8 cellular contexts compared by ENCODE assay signal in the genomic region with DNA sequence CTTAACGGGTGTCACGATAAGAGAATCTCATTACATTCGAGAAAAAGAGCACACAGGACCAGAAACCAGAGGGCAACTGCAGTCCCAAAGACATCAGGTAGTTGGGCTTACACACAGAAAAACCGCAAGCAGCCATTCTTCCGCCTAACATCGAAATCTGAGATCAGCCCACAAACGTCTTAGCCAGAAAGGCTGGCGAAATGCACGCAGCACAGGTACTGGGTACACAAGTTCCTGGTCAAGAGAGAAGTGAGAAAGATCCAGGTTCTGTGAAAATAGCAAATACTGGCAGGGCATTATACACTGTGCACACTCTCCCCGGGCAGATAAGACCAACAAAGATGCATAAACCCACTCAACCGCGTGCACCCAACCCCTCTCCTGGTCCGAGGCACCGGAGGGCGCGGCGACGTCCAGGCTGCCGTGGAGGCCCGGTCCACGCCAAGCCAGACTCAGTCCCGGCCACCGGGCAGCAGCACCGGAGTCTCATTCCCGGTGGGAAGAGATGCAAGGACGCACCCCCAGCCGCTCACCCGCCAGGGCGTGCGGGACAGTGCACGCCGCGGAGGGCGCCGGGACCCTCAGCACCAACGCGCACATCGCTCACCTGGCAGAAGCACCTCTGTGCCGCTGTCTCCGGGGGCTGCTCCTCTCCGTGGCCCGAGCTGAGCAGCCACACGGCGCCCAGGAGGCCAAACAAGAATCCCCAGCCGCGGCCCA. TPM values are rescaled to one million over a fixed set of nuclear protein-coding genes. Genes with fewer than 3 reads are reported as not detected.
A peak's percentile ranks its signal among the peaks of the same experiment; 100 is the strongest.
DNase-seq lines count a peak whose midpoint lies in the region; ATAC-seq and TF ChIP-seq lines count a peak whose summit lies in the region.

No MANE protein-coding gene starts in this region.

- no peaks in the 10 kb centered on the region for H3K9me3 Mint-ChIP-seq in activated CD4-positive, alpha-beta memory T cell treated with anti-CD3 and anti-CD28 coated beads for 36 hours
- no peaks in the 10 kb centered on the region for H3K9me3 Mint-ChIP-seq in endothelial cell (ENCODE audit: unreplicated experiment)
- no peaks in the 10 kb centered on the region for H3K9me3 Mint-ChIP-seq in stimulated activated effector memory CD8-positive, alpha-beta T cell treated with anti-CD3 and anti-CD28 coated beads, Interleukin-12 subunit alpha, Interleukin-12 subunit beta, amount 100 ng/mL, for 72 hours

- peak; percentile 55 for ATAC-seq in GM18868 (IDR thresholded peaks at IDR 0.05; ENCODE audit: unreplicated experiment)
- ATAC-seq in HG03095 (IDR thresholded peaks at IDR 0.05; ENCODE audit: unreplicated experiment), result peak; percentile 52
- peak; percentile 68 for ATAC-seq in stimulated activated effector memory CD8-positive, alpha-beta T cell treated with anti-CD3 and anti-CD28 coated beads, Interleukin-12 subunit alpha, Interleukin-12 subunit beta, amount 100 ng/mL, for 72 hours

- H3K4me1 Mint-ChIP-seq in activated CD4-positive, alpha-beta memory T cell treated with anti-CD3 and anti-CD28 coated beads for 36 hours (ENCODE audit: low read depth), result peaks cover 39% of the 10 kb centered on the region
- H3K4me1 Mint-ChIP-seq in endothelial cell (ENCODE audit: unreplicated experiment), result peaks cover 7% of the 10 kb centered on the region
- peaks cover 37% of the 10 kb centered on the region for H3K4me1 Mint-ChIP-seq in stimulated activated effector memory CD8-positive, alpha-beta T cell treated with anti-CD3 and anti-CD28 coated beads, Interleukin-12 subunit alpha, Interleukin-12 subunit beta, amount 100 ng/mL, for 72 hours

- H3K27me3 ChIP-seq in mucosa of stomach (ENCODE audit: control insufficient read depth, insufficient read depth, low read length), result no peaks in the 10 kb centered on the region

- H3K36me3 ChIP-seq in mucosa of stomach (ENCODE audit: control insufficient read depth, insufficient read depth, low read length), result no peaks in the 10 kb centered on the region

- peak; percentile 30 for DNase-seq in AG10803 (ENCODE audit: low read depth)
- DNase-seq in NCI-H69 (lab: John Stamatoyannopoulos, UW), result peak; percentile 76
- peak; percentile 79 for DNase-seq in activated CD4-positive, alpha-beta memory T cell treated with anti-CD3 and anti-CD28 coated beads for 36 hours
- DNase-seq in endothelial cell (ENCODE audit: low spot score), result peak; percentile 21
- peak; percentile 27 to 76 for DNase-seq in stimulated activated effector memory CD8-positive, alpha-beta T cell treated with anti-CD3 and anti-CD28 coated beads, Interleukin-12 subunit alpha, Interleukin-12 subunit beta, amount 100 ng/mL, for 72 hours (ENCODE audit: low spot score in 2 of 2)

- CTCF ChIA-PET in activated CD4-positive, alpha-beta memory T cell treated with anti-CD3 and anti-CD28 coated beads for 36 hours (lab: Charles Lee), result interaction anchor here (0.9 kb wide), 1 partner anchor 141 kb away, joined by 3 read pairs; no protein-coding TSS in a partner anchor

- no peaks in the 10 kb centered on the region for H3K27me3 Mint-ChIP-seq in activated CD4-positive, alpha-beta memory T cell treated with anti-CD3 and anti-CD28 coated beads for 36 hours
- peaks cover 4% of the 10 kb centered on the region for H3K27me3 Mint-ChIP-seq in endothelial cell (ENCODE audit: unreplicated experiment)

- H3K9me3 ChIP-seq in mucosa of stomach (ENCODE audit: control insufficient read depth, low read length), result no peaks in the 10 kb centered on the region

- peak overlapping the region; percentile 100 for H3K4me3 Mint-ChIP-seq in activated CD4-positive, alpha-beta memory T cell treated with anti-CD3 and anti-CD28 coated beads for 36 hours
- peak overlapping the region; percentile 100 for H3K4me3 Mint-ChIP-seq in endothelial cell (ENCODE audit: unreplicated experiment)
- H3K4me3 Mint-ChIP-seq in stimulated activated effector memory CD8-positive, alpha-beta T cell treated with anti-CD3 and anti-CD28 coated beads, Interleukin-12 subunit alpha, Interleukin-12 subunit beta, amount 100 ng/mL, for 72 hours, result peak overlapping the region; percentile 79

- intact Hi-C loops in activated CD4-positive, alpha-beta memory T cell treated with anti-CD3 and anti-CD28 coated beads for 36 hours (cut with micrococcal nuclease), result loop anchor here (1.0 to 10.0 kb wide), 3 partner anchors 12 to 1040 kb away; partner anchors contain the start of genes FRMD6 and PSMC6

- H3K4me3 ChIP-seq in AG10803 (ENCODE audit: low read length) (peak overlapping the region; percentile 86), mucosa of stomach (ENCODE audit: low read length) (peak overlapping the region; percentile 96)

- POLR2A ChIA-PET in activated CD4-positive, alpha-beta memory T cell treated with anti-CD3 and anti-CD28 coated beads for 36 hours (lab: Charles Lee), result interaction anchor here (0.5 to 1.6 kb wide), 6 partner anchors 11 to 143 kb away, joined by 3 to 11 read pairs (median 6); partner anchors contain the start of genes GPR137C, PSMC6, STYX and TXNDC16

- H3K4me1 ChIP-seq in mucosa of stomach (ENCODE audit: control insufficient read depth, insufficient read depth, low read length), result peaks cover 14% of the 10 kb centered on the region

- H3K36me3 Mint-ChIP-seq in activated CD4-positive, alpha-beta memory T cell treated with anti-CD3 and anti-CD28 coated beads for 36 hours, result peaks cover 21% of the 10 kb centered on the region
- H3K36me3 Mint-ChIP-seq in endothelial cell (ENCODE audit: low read depth, unreplicated experiment), result no peaks in the 10 kb centered on the region
- H3K36me3 Mint-ChIP-seq in stimulated activated effector memory CD8-positive, alpha-beta T cell treated with anti-CD3 and anti-CD28 coated beads, Interleukin-12 subunit alpha, Interleukin-12 subunit beta, amount 100 ng/mL, for 72 hours, result peaks cover 51% of the 10 kb centered on the region

- peak overlapping the region; percentile 99 for H3K27ac Mint-ChIP-seq in activated CD4-positive, alpha-beta memory T cell treated with anti-CD3 and anti-CD28 coated beads for 36 hours
- H3K27ac Mint-ChIP-seq in endothelial cell (ENCODE audit: unreplicated experiment), result peak overlapping the region; percentile 79
- H3K27ac Mint-ChIP-seq in stimulated activated effector memory CD8-positive, alpha-beta T cell treated with anti-CD3 and anti-CD28 coated beads, Interleukin-12 subunit alpha, Interleukin-12 subunit beta, amount 100 ng/mL, for 72 hours, result peak overlapping the region; percentile 90

- no peak; the same call in 1 of the 2 replicates for TF ChIP-seq CTCF in AG10803 (conservative IDR thresholded peaks at IDR 0.05; ENCODE audit: low read length)
- TF ChIP-seq CTCF in endothelial cell (IDR thresholded peaks at IDR 0.05; ENCODE audit: unreplicated experiment), result no peak

- H3K9ac ChIP-seq in mucosa of stomach (ENCODE audit: low read length), result peak overlapping the region; percentile 93

RNA-seq across cellular contexts. Expression of gene ERO1A, which starts 0.4 kb away (rescaled TPM):
- 100 to 1,000 TPM; 138 to 153 TPM for total RNA-seq in activated CD4-positive, alpha-beta memory T cell treated with anti-CD3 and anti-CD28 coated beads for 36 hours
- 32.2 TPM for total RNA-seq in endothelial cell (ENCODE audit: unreplicated experiment)

RNA-seq across cellular contexts. Expression of gene PSMC6, which starts 12.1 kb away (rescaled TPM):
- total RNA-seq in activated CD4-positive, alpha-beta memory T cell treated with anti-CD3 and anti-CD28 coated beads for 36 hours, result 100 to 1,000 TPM; 109 to 110 TPM
- total RNA-seq in endothelial cell (ENCODE audit: unreplicated experiment), result 75.7 TPM

RNA-seq across cellular contexts. Expression of gene STYX, which starts 35.0 kb away (rescaled TPM):
- total RNA-seq in activated CD4-positive, alpha-beta memory T cell treated with anti-CD3 and anti-CD28 coated beads for 36 hours, result 10 to 100 TPM; 15.9 to 17.0 TPM
- total RNA-seq in endothelial cell (ENCODE audit: unreplicated experiment), result 17.0 TPM

Comparison
In these comparisons a context has a peak if more than half of its experiments do, and no peak if none do; other contexts are left out.
1. Peak in every context shown above with its lines: DNase-seq, ATAC-seq and H3K4me3 ChIP-seq.
2. DNase-seq: peak in every context shown above with its lines; median percentile 79 in activated CD4-positive, alpha-beta memory T cell treated with anti-CD3 and anti-CD28 coated beads for 36 hours; 76 in NCI-H69; 52 in stimulated activated effector memory CD8-positive, alpha-beta T cell treated with anti-CD3 and anti-CD28 coated beads, Interleukin-12 subunit alpha, Interleukin-12 subunit beta, amount 100 ng/mL, for 72 hours; 30 in AG10803; 21 in endothelial cell.